ENCODE assay signal across 8 cellular contexts in genomic region chr10:79246606-79247275, GRCh38.
DNase-seq lines count a peak whose midpoint lies in the region; ATAC-seq, FAIRE-seq and TF ChIP-seq lines count a peak whose summit lies in the region.
"Had no signal": no experiment of that assay in that cellular context is flagged by ENCODE, and none has a peak within 500 bp of the region (broad histone marks: within the 10 kb centered on the region; RNA-seq: fewer than 3 reads in every experiment).

No MANE protein-coding gene starts in this region.

- POLR2A ChIA-PET in GM12878 (lab: Charles Lee) = interaction anchor here (0.7 to 12.4 kb wide), 4 partner anchors 39 to 176 kb away, joined by 3 to 100 read pairs (median 3); no protein-coding TSS in a partner anchor
- POLR2A ChIA-PET in CD4-positive, alpha-beta memory T cell (lab: Charles Lee; ENCODE audit: partially characterized antibody) = no interaction called here

- SMC1A ChIA-PET in GM12878 (lab: Charles Lee; ENCODE audit: uncharacterized antibody, unreplicated experiment) = interaction anchor here (1.2 to 9.5 kb wide), 4 partner anchors 15 to 75 kb away, joined by 3 to 115 read pairs (median 58); no protein-coding TSS in a partner anchor

- intact Hi-C loops in GM12878 (cut with micrococcal nuclease; ENCODE audit: unreplicated experiment) (no loop called here), left lung (cut with DNase I) (no loop called here)
- intact Hi-C loops in CD4-positive, alpha-beta memory T cell (cut with micrococcal nuclease) = loop anchor here (10.0 kb wide), 1 partner anchor 198 kb away; the partner anchor contains the start of gene ZCCHC24

- H3K27ac ChIP-seq in GM12878 (ENCODE audit: control insufficient read depth, insufficient read depth) (peak overlapping the region; percentile 92), left lung (peak overlapping the region; percentile 62 to 88), substantia nigra (ENCODE audit: low read depth, low read length, poor library complexity, severe bottlenecking) (peak overlapping the region; percentile 94)
- no peak overlapping the region for H3K27ac ChIP-seq in CD4-positive, alpha-beta memory T cell (ENCODE audit: low read depth, low read length)

- TF ChIP-seq EP300 in GM12878 (IDR thresholded peaks at IDR 0.05; ENCODE audit: borderline replicate concordance in 1 of 2, control insufficient read depth in 1 of 2, low read depth in 2 of 2, low read length in 2 of 2) = no peak

- 4% methylated on average over 14 of the region's 14 CpGs for WGBS in GM12878 (ENCODE audit: insufficient coverage, insufficient replicate concordance, low lambda C conversion rate, missing lambda C conversion rate)

- peak overlapping the region; percentile 96 for H3K4me2 ChIP-seq in GM12878 (ENCODE audit: control insufficient read depth, insufficient read depth)

- no peak overlapping the region for H3K4me3 Mint-ChIP-seq in HFFc6
- peak overlapping the region in 1 of 8 donors; percentile 35 for H3K4me3 Mint-ChIP-seq in CD4-positive, alpha-beta memory T cell
- H3K4me3 Mint-ChIP-seq in activated T-cell treated with anti-CD3 and anti-CD28 coated beads, Interleukin-2, amount 50 U/mL, for 4 hours = no peak overlapping the region

- no peak for TF ChIP-seq RAD21 in GM12878 (IDR thresholded peaks at IDR 0.05; ENCODE audit: insufficient read depth, low read depth, low read length)

- BruUV-seq in GM12878 (replicated peaks; lab: Mats Ljungman, UMichigan) = no TSS peak

- H3K4me1 Mint-ChIP-seq in HFFc6 (ENCODE audit: low read depth) = peaks cover 44% of the 10 kb centered on the region
- peaks cover 39 to 64% (median 46%) of the 10 kb centered on the region in 4 donors for H3K4me1 Mint-ChIP-seq in CD4-positive, alpha-beta memory T cell
- peaks cover 62% of the 10 kb centered on the region for H3K4me1 Mint-ChIP-seq in activated T-cell treated with anti-CD3 and anti-CD28 coated beads, Interleukin-2, amount 50 U/mL, for 4 hours (ENCODE audit: low read depth)

- no peaks in the 10 kb centered on the region for H4K20me1 ChIP-seq in GM12878 (ENCODE audit: control insufficient read depth, insufficient read depth)

- RAD21 ChIA-PET in GM12878 (lab: Charles Lee; ENCODE audit: unreplicated experiment) = interaction anchor here (0.5 to 11.1 kb wide), 6 partner anchors 19 to 1214 kb away, joined by 3 to 165 read pairs (median 22); partner anchors contain the start of gene PPIF

- DNase-seq in HFFc6 (no peak), GM12878 (ENCODE audit: low read depth, low spot score) (no peak), left lung (peak; percentile 77 to 80), substantia nigra (lab: John Stamatoyannopoulos, UW) (peak in 31 of 49 donors; percentile 54 to 85 (median 72)), GDM1 (lab: John Stamatoyannopoulos, UW) (no peak)
- no peak for DNase-seq in CD4-positive, alpha-beta memory T cell
- DNase-seq in activated T-cell treated with anti-CD3 and anti-CD28 coated beads, Interleukin-2, amount 50 U/mL, for 4 hours = no peak
- DNase-seq: NCI-H1930 had no signal

- H3K4me1 ChIP-seq in GM12878 (ENCODE audit: control insufficient read depth, insufficient read depth, low read length) (peaks cover 72% of the 10 kb centered on the region), left lung (peaks cover 43 to 92% of the 10 kb centered on the region in 2 donors)
- peaks cover 74% of the 10 kb centered on the region for H3K4me1 ChIP-seq in CD4-positive, alpha-beta memory T cell (ENCODE audit: insufficient read depth, low read length)

- peaks cover 0 to 6% of the 10 kb centered on the region in 2 experiments; a peak in 1 of 4 replicates for H3K36me3 ChIP-seq in GM12878 (ENCODE audit: control insufficient read depth in 2 of 2, insufficient read depth in 2 of 2, low read length in 1 of 2)
- H3K36me3 ChIP-seq in left lung = no peaks in the 10 kb centered on the region
- no peaks in the 10 kb centered on the region for H3K36me3 ChIP-seq in CD4-positive, alpha-beta memory T cell (ENCODE audit: insufficient read depth, low read length)

- no peaks in the 10 kb centered on the region for H3K9me3 Mint-ChIP-seq in HFFc6
- no peaks in the 10 kb centered on the region for H3K9me3 Mint-ChIP-seq in CD4-positive, alpha-beta memory T cell
- H3K9me3 Mint-ChIP-seq in activated T-cell treated with anti-CD3 and anti-CD28 coated beads, Interleukin-2, amount 50 U/mL, for 4 hours = no peaks in the 10 kb centered on the region

- no peak for TF ChIP-seq POLR2A in GM12878 (IDR thresholded peaks at IDR 0.05; ENCODE audit: low read depth, low read length)

- H3K9ac ChIP-seq in GM12878 (ENCODE audit: control insufficient read depth, insufficient read depth, low read length) = peak overlapping the region; percentile 93

- H3K9me3 ChIP-seq in GM12878 (replicated peaks; ENCODE audit: control insufficient read depth, insufficient read depth, low read length) (no peaks in the 10 kb centered on the region), left lung (no peaks in the 10 kb centered on the region)
- no peaks in the 10 kb centered on the region for H3K9me3 ChIP-seq in CD4-positive, alpha-beta memory T cell (ENCODE audit: control insufficient read depth in 1 of 2, low read length in 2 of 2)

- peaks cover 12% of the 10 kb centered on the region for H3K27me3 Mint-ChIP-seq in HFFc6 (ENCODE audit: insufficient read depth)
- no peaks in the 10 kb centered on the region for H3K27me3 Mint-ChIP-seq in CD4-positive, alpha-beta memory T cell
- H3K27me3 Mint-ChIP-seq in activated T-cell treated with anti-CD3 and anti-CD28 coated beads, Interleukin-2, amount 50 U/mL, for 4 hours (ENCODE audit: low read depth) = no peaks in the 10 kb centered on the region

- CTCF ChIA-PET in GM12878 (lab: Yijun Ruan, JAX) = interaction anchor here (0.7 to 8.5 kb wide), 10 partner anchors 20 to 221 kb away, joined by 3 to 67 read pairs (median 4); no protein-coding TSS in a partner anchor
- CTCF ChIA-PET in CD4-positive, alpha-beta memory T cell (lab: Charles Lee; ENCODE audit: partially characterized antibody) = no interaction called here

- H3K79me2 ChIP-seq in GM12878 (ENCODE audit: control insufficient read depth, insufficient read depth, low read length) = peaks cover 92% of the 10 kb centered on the region

- no peak overlapping the region for H2AFZ ChIP-seq in GM12878 (ENCODE audit: control insufficient read depth, low read depth, low read length)

- no peak for FAIRE-seq in GM12878 (lab: Jason Lieb, UNC)

- in situ Hi-C loops in GM12878 (cut with MboI) = no loop called here

- TF ChIP-seq CTCF in HFFc6 (IDR thresholded peaks at IDR 0.05) (no peak), GM12878 (IDR thresholded peaks at IDR 0.05 in 2 of 3, conservative IDR thresholded peaks at IDR 0.05 in 1 of 3; ENCODE audit: control insufficient read depth in 2 of 3, extremely low read depth in 1 of 3, insufficient read depth in 1 of 3, low read depth in 3 of 3, low read length in 3 of 3) (no peak), left lung (IDR thresholded peaks at IDR 0.05) (no peak)

- ATAC-seq in GM12878 = no peak
- peak; percentile 5 for ATAC-seq in left lung
- ATAC-seq in activated T-cell treated with anti-CD3 and anti-CD28 coated beads, Interleukin-2, amount 50 U/mL, for 4 hours = no peak

- H3K4me3 ChIP-seq in GM12878 = peak overlapping the region; percentile 80
- H3K4me3 ChIP-seq in left lung = no peak overlapping the region
- H3K4me3 ChIP-seq in CD4-positive, alpha-beta memory T cell (ENCODE audit: low read length in 2 of 2) = no peak overlapping the region

- peaks cover 13% of the 10 kb centered on the region; the same call in 1 of the 2 replicates for H3K36me3 Mint-ChIP-seq in HFFc6 (ENCODE audit: low read depth)
- no peaks in the 10 kb centered on the region for H3K36me3 Mint-ChIP-seq in CD4-positive, alpha-beta memory T cell
- H3K36me3 Mint-ChIP-seq in activated T-cell treated with anti-CD3 and anti-CD28 coated beads, Interleukin-2, amount 50 U/mL, for 4 hours (ENCODE audit: insufficient read depth) = no peaks in the 10 kb centered on the region

- H3K27me3 ChIP-seq in GM12878 (replicated peaks in 1 of 2; ENCODE audit: control insufficient read depth in 2 of 2, insufficient read depth in 2 of 2, low read length in 1 of 2) = no peaks in the 10 kb centered on the region
- no peaks in the 10 kb centered on the region for H3K27me3 ChIP-seq in left lung
- no peaks in the 10 kb centered on the region for H3K27me3 ChIP-seq in CD4-positive, alpha-beta memory T cell (ENCODE audit: insufficient read depth, low read length)

- peak overlapping the region; percentile 61; the same call in 1 of the 2 replicates for H3K27ac Mint-ChIP-seq in HFFc6
- H3K27ac Mint-ChIP-seq in CD4-positive, alpha-beta memory T cell = peak overlapping the region in 1 of 7 donors; percentile 24

TF ChIP-seq in GM12878, 131 proteins besides CTCF, POLR2A, EP300 and RAD21 (continues in another document):
- no peak for TF ChIP-seq SKIL (IDR thresholded peaks at IDR 0.05; ENCODE audit: low read depth, poor library complexity, severe bottlenecking)
- TF ChIP-seq SIX5 (IDR thresholded peaks at IDR 0.05; ENCODE audit: low read depth, low read length, severe bottlenecking) = no peak

Comparison
In these comparisons a context has a peak if more than half of its experiments do, and no peak if none do; other contexts are left out.
1. DNase-seq: peak in left lung (2 of 2) and substantia nigra (31 of 49); none in HFFc6 (single experiment), GM12878 (single experiment), GDM1 (single experiment), CD4-positive, alpha-beta memory T cell (0 of 5) and activated T-cell treated with anti-CD3 and anti-CD28 coated beads, Interleukin-2, amount 50 U/mL, for 4 hours (single experiment).